ENCODE assay signal across 8 cellular contexts in the genomic region with DNA sequence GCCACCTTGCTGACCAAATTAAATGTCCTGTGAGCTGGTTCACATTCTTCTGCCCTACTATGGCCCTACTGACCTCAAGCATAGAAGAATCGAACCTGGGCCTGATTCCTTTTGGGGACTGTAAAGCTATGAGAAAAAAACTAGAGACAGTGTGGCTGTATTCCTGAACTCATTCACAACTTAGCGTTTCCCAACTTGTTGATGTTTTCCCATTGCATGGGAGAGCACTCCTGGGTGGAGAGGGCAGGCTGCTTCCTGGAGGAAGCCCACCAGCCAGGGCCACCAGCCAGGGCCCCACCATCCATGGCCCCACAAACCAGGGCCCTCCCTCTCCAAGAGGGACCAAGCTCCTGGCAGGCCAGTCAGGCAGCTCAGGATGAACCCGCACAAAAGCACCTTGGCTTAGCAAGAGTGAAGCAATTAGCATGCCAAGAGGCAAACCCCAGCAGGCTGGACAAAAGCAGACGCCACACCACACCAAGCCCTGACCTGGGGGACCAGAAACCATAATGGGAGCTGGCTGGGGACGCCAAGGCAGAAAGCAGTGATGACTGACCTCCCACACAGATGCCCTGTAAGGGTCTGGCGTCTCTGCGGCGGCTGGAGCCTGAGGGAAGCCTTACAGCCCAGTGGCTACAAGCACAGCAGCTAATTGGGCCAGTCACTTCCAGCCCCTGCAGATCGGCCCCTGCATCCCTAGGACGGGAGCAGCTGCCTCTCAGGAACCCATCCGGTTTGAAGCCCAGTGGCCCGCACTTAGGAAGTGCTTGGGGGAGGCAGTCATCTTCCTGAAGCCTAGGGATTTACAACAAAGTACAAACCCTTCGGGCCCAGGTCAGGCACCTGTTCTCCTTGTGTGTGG. TPM values are rescaled to one million over a fixed set of nuclear protein-coding genes. Genes with fewer than 3 reads are reported as not detected.
A peak's percentile ranks its signal among the peaks of the same experiment; 100 is the strongest.
DNase-seq lines count a peak whose midpoint lies in the region; ATAC-seq and TF ChIP-seq lines count a peak whose summit lies in the region.

No MANE protein-coding gene starts in this region.

- DNase-seq in Right ventricle myocardium inferior (ENCODE audit: missing footprints) (peak; percentile 63), left cardiac atrium (no peak), chondrocyte (ENCODE audit: low spot score) (no peak), vagina (ENCODE audit: extremely low spot score in 2 of 2) (peak in 1 of 2 donors; percentile 87), SK-N-DZ (ENCODE audit: low spot score) (no peak), NCI-H187 treated with DMSO at 0.1 percent for 48 hours (lab: John Stamatoyannopoulos, UW) (no peak)

- H3K4me3 ChIP-seq in mucosa of rectum (ENCODE audit: low read length in 2 of 2) (peak overlapping the region; percentile 75 to 78), vagina (peak overlapping the region; percentile 73 to 91)

- H3K9me3 ChIP-seq in mucosa of rectum (ENCODE audit: control insufficient read depth in 2 of 2, low read length in 2 of 2) (no peaks in the 10 kb centered on the region), vagina (no peaks in the 10 kb centered on the region)

- H3K27ac ChIP-seq in mucosa of rectum (ENCODE audit: low read depth in 2 of 2, low read length in 2 of 2) (peak overlapping the region; percentile 28 to 83), vagina (peak overlapping the region; percentile 88)

- H3K27ac Mint-ChIP-seq in chondrocyte (ENCODE audit: unreplicated experiment): no peak overlapping the region

- no peaks in the 10 kb centered on the region for H3K9me3 Mint-ChIP-seq in chondrocyte (ENCODE audit: low read depth)

- no peak for ATAC-seq in Right ventricle myocardium inferior
- ATAC-seq in left cardiac atrium: no peak
- no peak for ATAC-seq in HG03432 (IDR thresholded peaks at IDR 0.05; ENCODE audit: unreplicated experiment)

- TF ChIP-seq CTCF in chondrocyte (IDR thresholded peaks at IDR 0.05): no peak
- no peak for TF ChIP-seq CTCF in vagina (IDR thresholded peaks at IDR 0.05)

- H3K4me1 ChIP-seq in mucosa of rectum (ENCODE audit: control insufficient read depth in 2 of 2, insufficient read depth in 2 of 2, low read length in 2 of 2) (peaks cover 57 to 63% of the 10 kb centered on the region in 2 donors), vagina (peaks cover 74% of the 10 kb centered on the region)

- H3K4me3 Mint-ChIP-seq in chondrocyte (ENCODE audit: unreplicated experiment): peak overlapping the region; percentile 92

- H3K36me3 ChIP-seq in mucosa of rectum (ENCODE audit: control insufficient read depth in 2 of 2, insufficient read depth in 2 of 2, low read length in 2 of 2) (peaks cover 0 to 2% of the 10 kb centered on the region in 2 donors), vagina (no peaks in the 10 kb centered on the region)

- H3K4me1 Mint-ChIP-seq in chondrocyte (ENCODE audit: low read depth): peaks cover 50% of the 10 kb centered on the region

- intact Hi-C loops in Right ventricle myocardium inferior (cut with DNase I): loop anchor here (2.0 to 5.0 kb wide), 4 partner anchors 47 to 189 kb away; no protein-coding TSS in a partner anchor
- intact Hi-C loops in left cardiac atrium (cut with DNase I): no loop called here
- intact Hi-C loops in vagina (cut with DNase I): loop anchor here (5.0 kb wide), 1 partner anchor 159 kb away; no protein-coding TSS in a partner anchor

- H3K27me3 ChIP-seq in mucosa of rectum (ENCODE audit: control insufficient read depth in 2 of 2, insufficient read depth in 2 of 2, low read length in 2 of 2): no peaks in the 10 kb centered on the region
- H3K27me3 ChIP-seq in vagina: no peaks in the 10 kb centered on the region

- H3K9ac ChIP-seq in mucosa of rectum (ENCODE audit: low read depth in 1 of 2, low read length in 2 of 2): peak overlapping the region; percentile 26 to 77

- no peaks in the 10 kb centered on the region for H3K27me3 Mint-ChIP-seq in chondrocyte (ENCODE audit: low read depth)

- H3K36me3 Mint-ChIP-seq in chondrocyte (ENCODE audit: low read depth): peaks cover 2% of the 10 kb centered on the region

- TF ChIP-seq POLR2A in vagina (IDR thresholded peaks at IDR 0.05): no peak

RNA-seq across cellular contexts. Expression of a gene that starts 2.1 kb away (rescaled TPM):
- total RNA-seq in Right ventricle myocardium inferior: 71.6 TPM
- 10 to 100 TPM; 47.5 to 70.0 TPM for total RNA-seq in left cardiac atrium
- total RNA-seq in chondrocyte: 28.8 to 31.8 TPM (median 29.2 TPM) in 3 replicates
- 37.3 TPM for total RNA-seq in vagina
- polyA plus RNA-seq in SK-N-DZ (2014; cell fraction: cytosol; rRNA removed): 75.2 and 81.1 TPM in 2 replicates
- 34.0 and 34.4 TPM in 2 replicates for polyA plus RNA-seq in SK-N-DZ (2014; cell fraction: nucleus; rRNA removed)

RNA-seq across cellular contexts. Expression of a gene that starts 26.5 kb away (rescaled TPM):
- 14.6 TPM for total RNA-seq in Right ventricle myocardium inferior
- total RNA-seq in left cardiac atrium: 10 to 100 TPM; 15.8 to 17.4 TPM
- total RNA-seq in chondrocyte: 18.9 to 21.1 TPM (median 18.9 TPM) in 3 replicates
- 38.3 TPM for total RNA-seq in vagina
- 6.1 and 11.8 TPM in 2 replicates for polyA plus RNA-seq in SK-N-DZ (2014; cell fraction: cytosol; rRNA removed)
- 5.7 and 8.3 TPM in 2 replicates for polyA plus RNA-seq in SK-N-DZ (2014; cell fraction: nucleus; rRNA removed)

Comparison
In these comparisons a context has a peak if more than half of its experiments do, and no peak if none do; other contexts are left out.
1. intact Hi-C loops: an anchor here in Right ventricle myocardium inferior (2.0 to 5.0 kb wide) and vagina (5.0 kb wide); none called in left cardiac atrium.